In the genomic region with DNA sequence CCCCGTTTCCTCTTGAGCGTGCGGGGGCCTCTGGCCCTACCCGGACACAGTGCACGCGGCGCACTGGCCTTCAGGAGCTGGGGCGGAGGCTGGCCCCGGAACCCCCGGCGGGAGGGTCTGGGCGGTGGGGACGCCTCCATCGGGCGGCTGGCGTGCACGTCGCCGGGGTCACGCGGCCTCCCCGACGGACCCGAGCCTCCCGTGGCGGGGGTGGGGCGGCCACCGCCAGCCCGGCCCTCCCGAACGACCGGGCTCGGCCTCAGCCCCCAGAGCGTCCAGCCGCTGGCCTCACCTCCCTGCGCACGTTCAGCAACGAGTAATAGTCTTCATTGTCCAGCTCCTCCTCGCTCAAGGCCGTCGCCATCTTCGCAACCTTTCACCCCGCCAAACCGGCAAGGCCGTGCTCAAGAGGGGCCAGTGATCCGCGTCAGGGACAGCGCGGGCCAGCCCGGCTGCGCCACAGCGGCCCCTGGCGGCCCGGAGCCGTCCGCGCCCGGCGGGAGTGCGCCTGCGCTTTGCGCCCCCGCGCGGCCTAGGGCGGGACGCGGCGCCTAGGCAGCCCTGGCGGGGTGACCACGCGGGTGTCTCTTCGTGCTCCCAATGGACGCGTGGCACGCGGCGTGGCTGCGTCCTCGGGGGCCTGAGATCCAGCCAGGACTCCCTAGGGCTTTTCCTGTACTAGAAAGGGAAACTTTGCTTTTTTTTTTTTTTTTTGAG, we compare ENCODE assay signal across 1 cellular context.
TF ChIP-seq lines count a peak whose summit lies in the region.

Gene DNAJC11, minus strand, starts transcription at position 380 of the 717 bp plus-strand sequence. Its CDS starts 16 bp downstream, at position 364.

TF ChIP-seq in K562, 482 proteins besides CTCF, POLR2A, EP300 and RAD21 (continued from another document and continues in another):
- TF ChIP-seq, protein P1, sequence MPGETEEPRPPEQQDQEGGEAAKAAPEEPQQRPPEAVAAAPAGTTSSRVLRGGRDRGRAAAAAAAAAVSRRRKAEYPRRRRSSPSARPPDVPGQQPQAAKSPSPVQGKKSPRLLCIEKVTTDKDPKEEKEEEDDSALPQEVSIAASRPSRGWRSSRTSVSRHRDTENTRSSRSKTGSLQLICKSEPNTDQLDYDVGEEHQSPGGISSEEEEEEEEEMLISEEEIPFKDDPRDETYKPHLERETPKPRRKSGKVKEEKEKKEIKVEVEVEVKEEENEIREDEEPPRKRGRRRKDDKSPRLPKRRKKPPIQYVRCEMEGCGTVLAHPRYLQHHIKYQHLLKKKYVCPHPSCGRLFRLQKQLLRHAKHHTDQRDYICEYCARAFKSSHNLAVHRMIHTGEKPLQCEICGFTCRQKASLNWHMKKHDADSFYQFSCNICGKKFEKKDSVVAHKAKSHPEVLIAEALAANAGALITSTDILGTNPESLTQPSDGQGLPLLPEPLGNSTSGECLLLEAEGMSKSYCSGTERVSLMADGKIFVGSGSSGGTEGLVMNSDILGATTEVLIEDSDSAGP (CRISPR knock-in tag; IDR thresholded peaks at IDR 0.05): no peak
- TF ChIP-seq, protein P2, sequence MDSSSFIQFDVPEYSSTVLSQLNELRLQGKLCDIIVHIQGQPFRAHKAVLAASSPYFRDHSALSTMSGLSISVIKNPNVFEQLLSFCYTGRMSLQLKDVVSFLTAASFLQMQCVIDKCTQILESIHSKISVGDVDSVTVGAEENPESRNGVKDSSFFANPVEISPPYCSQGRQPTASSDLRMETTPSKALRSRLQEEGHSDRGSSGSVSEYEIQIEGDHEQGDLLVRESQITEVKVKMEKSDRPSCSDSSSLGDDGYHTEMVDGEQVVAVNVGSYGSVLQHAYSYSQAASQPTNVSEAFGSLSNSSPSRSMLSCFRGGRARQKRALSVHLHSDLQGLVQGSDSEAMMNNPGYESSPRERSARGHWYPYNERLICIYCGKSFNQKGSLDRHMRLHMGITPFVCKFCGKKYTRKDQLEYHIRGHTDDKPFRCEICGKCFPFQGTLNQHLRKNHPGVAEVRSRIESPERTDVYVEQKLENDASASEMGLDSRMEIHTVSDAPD (CRISPR knock-in tag; IDR thresholded peaks at IDR 0.05): 0 out of 2 replicates have a peak, but pooled peaks have one; percentile 58
- peak; percentile 91 for TF ChIP-seq ZNF766 (CRISPR knock-in tag; conservative IDR thresholded peaks at IDR 0.05)
- TF ChIP-seq L3MBTL2 (IDR thresholded peaks at IDR 0.05): peak; percentile 100
- no peak for TF ChIP-seq NFYB (IDR thresholded peaks at IDR 0.05; ENCODE audit: extremely low read depth, insufficient read length)
- peak; percentile 88; the same call in 1 of the 2 replicates for TF ChIP-seq SREBF1 (IDR thresholded peaks at IDR 0.05; ENCODE audit: borderline replicate concordance, low read depth, low read length)
- no peak for TF ChIP-seq PTRF (tag; IDR thresholded peaks at IDR 0.05)
- peak; percentile 77 for TF ChIP-seq PRPF4 (IDR thresholded peaks at IDR 0.05; ENCODE audit: insufficient read depth, low read depth, low read length, poor library complexity, severe bottlenecking)
- peak; percentile 63; the same call in 1 of the 2 replicates for TF ChIP-seq ZNF644 (tag; IDR thresholded peaks at IDR 0.05; ENCODE audit: low read depth)
- TF ChIP-seq COPS2 (conservative IDR thresholded peaks at IDR 0.05): no peak
- TF ChIP-seq KLF10 (CRISPR knock-in tag; IDR thresholded peaks at IDR 0.05): no peak
- TF ChIP-seq MED1 (CRISPR knock-in tag; IDR thresholded peaks at IDR 0.05; ENCODE audit: borderline replicate concordance): peak; percentile 75; the same call in 1 of the 2 replicates
- no peak for TF ChIP-seq ZNF780A (CRISPR knock-in tag; IDR thresholded peaks at IDR 0.05)
- peak; percentile 100 for TF ChIP-seq THAP12 (CRISPR knock-in tag; IDR thresholded peaks at IDR 0.05)
- TF ChIP-seq NCOA6 (IDR thresholded peaks at IDR 0.05): peak; percentile 93
- TF ChIP-seq PTTG1 (tag; IDR thresholded peaks at IDR 0.05; ENCODE audit: low read depth): no peak
- no peak for TF ChIP-seq PHB2 (IDR thresholded peaks at IDR 0.05; ENCODE audit: low read depth)
- TF ChIP-seq NR0B1 (IDR thresholded peaks at IDR 0.05; ENCODE audit: partially characterized antibody): no peak
- no peak for TF ChIP-seq HNRNPLL (IDR thresholded peaks at IDR 0.05; ENCODE audit: low read depth, low read length, poor library complexity, severe bottlenecking)
- TF ChIP-seq, protein P3, sequence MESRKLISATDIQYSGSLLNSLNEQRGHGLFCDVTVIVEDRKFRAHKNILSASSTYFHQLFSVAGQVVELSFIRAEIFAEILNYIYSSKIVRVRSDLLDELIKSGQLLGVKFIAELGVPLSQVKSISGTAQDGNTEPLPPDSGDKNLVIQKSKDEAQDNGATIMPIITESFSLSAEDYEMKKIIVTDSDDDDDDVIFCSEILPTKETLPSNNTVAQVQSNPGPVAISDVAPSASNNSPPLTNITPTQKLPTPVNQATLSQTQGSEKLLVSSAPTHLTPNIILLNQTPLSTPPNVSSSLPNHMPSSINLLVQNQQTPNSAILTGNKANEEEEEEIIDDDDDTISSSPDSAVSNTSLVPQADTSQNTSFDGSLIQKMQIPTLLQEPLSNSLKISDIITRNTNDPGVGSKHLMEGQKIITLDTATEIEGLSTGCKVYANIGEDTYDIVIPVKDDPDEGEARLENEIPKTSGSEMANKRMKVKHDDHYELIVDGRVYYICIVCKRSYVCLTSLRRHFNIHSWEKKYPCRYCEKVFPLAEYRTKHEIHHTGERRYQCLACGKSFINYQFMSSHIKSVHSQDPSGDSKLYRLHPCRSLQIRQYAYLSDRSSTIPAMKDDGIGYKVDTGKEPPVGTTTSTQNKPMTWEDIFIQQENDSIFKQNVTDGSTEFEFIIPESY (CRISPR knock-in tag; IDR thresholded peaks at IDR 0.05): peak; percentile 98
- peak in 1 of 2 experiments; percentile 92; a peak in 2 of 4 replicates for TF ChIP-seq ZNF639 (CRISPR knock-in tag; conservative IDR thresholded peaks at IDR 0.05 in 1 of 2, IDR thresholded peaks at IDR 0.05 in 1 of 2)
- TF ChIP-seq, protein P4, sequence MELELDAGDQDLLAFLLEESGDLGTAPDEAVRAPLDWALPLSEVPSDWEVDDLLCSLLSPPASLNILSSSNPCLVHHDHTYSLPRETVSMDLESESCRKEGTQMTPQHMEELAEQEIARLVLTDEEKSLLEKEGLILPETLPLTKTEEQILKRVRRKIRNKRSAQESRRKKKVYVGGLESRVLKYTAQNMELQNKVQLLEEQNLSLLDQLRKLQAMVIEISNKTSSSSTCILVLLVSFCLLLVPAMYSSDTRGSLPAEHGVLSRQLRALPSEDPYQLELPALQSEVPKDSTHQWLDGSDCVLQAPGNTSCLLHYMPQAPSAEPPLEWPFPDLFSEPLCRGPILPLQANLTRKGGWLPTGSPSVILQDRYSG (tag; conservative IDR thresholded peaks at IDR 0.05; ENCODE audit: low read depth): no peak
- peak; percentile 98 for TF ChIP-seq CREB3L1 (IDR thresholded peaks at IDR 0.05; ENCODE audit: borderline replicate concordance, low read depth)
- peak; percentile 60; the same call in 1 of the 2 replicates for TF ChIP-seq ZKSCAN8 (CRISPR knock-in tag; IDR thresholded peaks at IDR 0.05)
- TF ChIP-seq FOXP1 (CRISPR knock-in tag; IDR thresholded peaks at IDR 0.05): peak; percentile 99
- no peak for TF ChIP-seq POLR3G (IDR thresholded peaks at IDR 0.05; ENCODE audit: extremely low read depth, insufficient read length, insufficient replicate concordance)
- no peak for TF ChIP-seq TAF15 (IDR thresholded peaks at IDR 0.05; ENCODE audit: low read depth, low read length)
- no peak for TF ChIP-seq KLF6 (CRISPR knock-in tag; IDR thresholded peaks at IDR 0.05; ENCODE audit: borderline replicate concordance)
- TF ChIP-seq ZNF280A (IDR thresholded peaks at IDR 0.05; ENCODE audit: low read depth, partially characterized antibody): no peak
- no peak for TF ChIP-seq GABPB2 (CRISPR knock-in tag; conservative IDR thresholded peaks at IDR 0.05)
- TF ChIP-seq ZNF589 (CRISPR knock-in tag; IDR thresholded peaks at IDR 0.05; ENCODE audit: low read depth): peak; percentile 91
- TF ChIP-seq RBFOX2 (IDR thresholded peaks at IDR 0.05; ENCODE audit: low read depth, low read length): peak; percentile 95
- TF ChIP-seq HSF4 (CRISPR knock-in tag; IDR thresholded peaks at IDR 0.05; ENCODE audit: borderline replicate concordance): no peak
- TF ChIP-seq CAMTA2 (CRISPR knock-in tag; conservative IDR thresholded peaks at IDR 0.05): no peak
- TF ChIP-seq, protein P5, sequence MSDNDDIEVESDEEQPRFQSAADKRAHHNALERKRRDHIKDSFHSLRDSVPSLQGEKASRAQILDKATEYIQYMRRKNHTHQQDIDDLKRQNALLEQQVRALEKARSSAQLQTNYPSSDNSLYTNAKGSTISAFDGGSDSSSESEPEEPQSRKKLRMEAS (CRISPR knock-in tag; IDR thresholded peaks at IDR 0.05): peak; percentile 96
- no peak for TF ChIP-seq MYBL2 (IDR thresholded peaks at IDR 0.05; ENCODE audit: low read depth)
- TF ChIP-seq MYBL2 (CRISPR knock-in tag; IDR thresholded peaks at IDR 0.05; ENCODE audit: borderline replicate concordance): peak; percentile 65; the same call in 1 of the 2 replicates
- TF ChIP-seq TGIF2 (CRISPR knock-in tag; IDR thresholded peaks at IDR 0.05): peak; percentile 94
- no peak for TF ChIP-seq POU5F1 (IDR thresholded peaks at IDR 0.05; ENCODE audit: borderline replicate concordance, low read depth, low read length, partially characterized antibody)
- TF ChIP-seq RBM34 (IDR thresholded peaks at IDR 0.05; ENCODE audit: borderline replicate concordance, insufficient read depth, low read length): no peak
- TF ChIP-seq IRF1 (CRISPR knock-in tag; IDR thresholded peaks at IDR 0.05; ENCODE audit: borderline replicate concordance): peak; percentile 98
- TF ChIP-seq, protein P6, sequence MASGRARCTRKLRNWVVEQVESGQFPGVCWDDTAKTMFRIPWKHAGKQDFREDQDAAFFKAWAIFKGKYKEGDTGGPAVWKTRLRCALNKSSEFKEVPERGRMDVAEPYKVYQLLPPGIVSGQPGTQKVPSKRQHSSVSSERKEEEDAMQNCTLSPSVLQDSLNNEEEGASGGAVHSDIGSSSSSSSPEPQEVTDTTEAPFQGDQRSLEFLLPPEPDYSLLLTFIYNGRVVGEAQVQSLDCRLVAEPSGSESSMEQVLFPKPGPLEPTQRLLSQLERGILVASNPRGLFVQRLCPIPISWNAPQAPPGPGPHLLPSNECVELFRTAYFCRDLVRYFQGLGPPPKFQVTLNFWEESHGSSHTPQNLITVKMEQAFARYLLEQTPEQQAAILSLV (tag; IDR thresholded peaks at IDR 0.05): peak; percentile 74; the same call in 1 of the 2 replicates
